23 cellular contexts compared by ENCODE assay signal in the genomic region with DNA sequence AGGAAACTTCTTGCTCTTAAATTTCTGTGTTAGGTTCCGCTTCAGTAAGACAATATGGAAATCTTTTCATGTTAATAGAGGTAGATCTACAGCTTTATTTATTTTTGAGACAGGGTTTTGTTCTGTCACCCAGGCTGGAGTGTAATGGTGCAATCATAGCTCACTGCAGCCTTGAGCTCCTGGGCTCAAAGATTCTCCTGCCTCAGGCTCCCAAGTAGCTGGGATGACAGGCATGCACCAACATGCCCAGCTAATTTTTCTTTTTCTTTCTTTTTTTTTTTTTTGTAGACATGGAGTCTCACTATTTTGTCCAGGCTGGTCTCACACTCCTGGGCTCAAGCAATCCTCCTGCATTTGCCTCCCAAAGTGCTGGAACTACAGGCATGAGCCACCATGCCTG.
"Had no signal": no experiment of that assay in that cellular context is flagged by ENCODE, and none has a peak within 500 bp of the region (broad histone marks: within the 10 kb centered on the region; RNA-seq: fewer than 3 reads in every experiment).

No MANE protein-coding gene starts in this region.

- ATAC-seq: gastrocnemius medialis; left cardiac atrium; left lung; naive thymus-derived CD4-positive, alpha-beta T cell; sciatic nerve; stimulated activated naive CD8-positive, alpha-beta T cell treated with anti-CD3 and anti-CD28 coated beads, Interleukin-15, amount 100 ng/mL, for 72 hours had no signal

- H3K9me3 ChIP-seq: gastrocnemius medialis, transverse colon had no signal

- DNase-seq: effector CD8-positive, alpha-beta T cell; endodermal cell; gastrocnemius medialis; left cardiac atrium; left lung; mesendoderm; midbrain; naive thymus-derived CD4-positive, alpha-beta T cell; stimulated activated CD4-positive, alpha-beta T cell treated with anti-CD3 and anti-CD28 coated beads, Interleukin-12 subunit alpha, Interleukin-12 subunit beta, amount 100 ng/mL, for 4 hours; stimulated activated CD4-positive, alpha-beta T cell treated with anti-CD3 and anti-CD28 coated beads, Interleukin-1b, Interleukin-23, amount 100 ng/mL, for 48 hours; stimulated activated CD4-positive, alpha-beta T cell treated with anti-CD3 and anti-CD28 coated beads, Interleukin-4, amount 100 ng/mL, for 1 hour; stimulated activated CD8-positive, alpha-beta memory T cell treated with anti-CD3 and anti-CD28 coated beads, Interleukin-4, amount 100 ng/mL, for 48 hours; stimulated activated naive CD4-positive, alpha-beta T cell; stimulated activated naive CD8-positive, alpha-beta T cell treated with anti-CD3 and anti-CD28 coated beads, Interleukin-15, amount 100 ng/mL, for 72 hours; transverse colon had no signal

- H3K36me3 ChIP-seq: gastrocnemius medialis, left lung, neural progenitor cell, suprapubic skin, transverse colon had no signal

- H3K4me2 ChIP-seq: neural progenitor cell, smooth muscle cell had no signal

- H3K9ac ChIP-seq: neural progenitor cell, parathyroid adenoma had no signal

- H3K27ac ChIP-seq: gastrocnemius medialis, left lung, neural progenitor cell, parathyroid adenoma, suprapubic skin, transverse colon had no signal

- H3K36me3 Mint-ChIP-seq: naive thymus-derived CD4-positive, alpha-beta T cell; neural progenitor cell had no signal

- H3K4me1 Mint-ChIP-seq: endodermal cell; nephron; neural progenitor cell; stimulated activated naive CD8-positive, alpha-beta T cell treated with anti-CD3 and anti-CD28 coated beads, Interleukin-15, amount 100 ng/mL, for 72 hours had no signal

- FAIRE-seq: colon had no signal

- H3K4me3 Mint-ChIP-seq: endodermal cell; naive thymus-derived CD4-positive, alpha-beta T cell; nephron; neural progenitor cell; stimulated activated naive CD8-positive, alpha-beta T cell treated with anti-CD3 and anti-CD28 coated beads, Interleukin-15, amount 100 ng/mL, for 72 hours had no signal

- H3K79me2 ChIP-seq: parathyroid adenoma had no signal

- H3K4me3 ChIP-seq: gastrocnemius medialis, left lung, neural progenitor cell, smooth muscle cell, suprapubic skin, transverse colon had no signal

- H3K4me1 ChIP-seq: neural progenitor cell, parathyroid adenoma had no signal

- H2AFZ ChIP-seq: neural progenitor cell, parathyroid adenoma had no signal

- H3K27ac Mint-ChIP-seq: endodermal cell; nephron; progenitor cell of endocrine pancreas; stimulated activated naive CD8-positive, alpha-beta T cell treated with anti-CD3 and anti-CD28 coated beads, Interleukin-15, amount 100 ng/mL, for 72 hours had no signal

- H3K27me3 ChIP-seq: gastrocnemius medialis, suprapubic skin, transverse colon had no signal
